ENCODE assay signal across 1 cellular context in genomic region chr10:47418321-47418720, GRCh38.
TF ChIP-seq lines count a peak whose summit lies in the region.

No MANE protein-coding gene starts in this region.

TF ChIP-seq in H1, 55 proteins besides CTCF, POLR2A, EP300 and RAD21 (continued from another document):
- no peak for TF ChIP-seq CHD2 (IDR thresholded peaks at IDR 0.05; ENCODE audit: low read length)
- TF ChIP-seq USF2 (IDR thresholded peaks at IDR 0.05; ENCODE audit: low read length), result no peak
- TF ChIP-seq SRF (IDR thresholded peaks at IDR 0.05; ENCODE audit: low read depth, low read length), result no peak
- no peak for TF ChIP-seq JUND (IDR thresholded peaks at IDR 0.05; ENCODE audit: low read length)
- TF ChIP-seq KDM5A (IDR thresholded peaks at IDR 0.05; ENCODE audit: low read length), result no peak
- TF ChIP-seq RBBP5 (IDR thresholded peaks at IDR 0.05; ENCODE audit: borderline replicate concordance, low read depth, low read length), result no peak
- TF ChIP-seq FOSL1 (IDR thresholded peaks at IDR 0.05; ENCODE audit: insufficient read depth, low read depth, low read length), result no peak
- TF ChIP-seq E2F6 (IDR thresholded peaks at IDR 0.05), result no peak
- no peak for TF ChIP-seq CBX5 (IDR thresholded peaks at IDR 0.05; ENCODE audit: low read depth, low read length)
- TF ChIP-seq NRF1 (IDR thresholded peaks at IDR 0.05; ENCODE audit: low read depth, low read length), result no peak
- no peak for TF ChIP-seq CBX8 (IDR thresholded peaks at IDR 0.05; ENCODE audit: borderline replicate concordance, low read depth, low read length)
- TF ChIP-seq TEAD4 (IDR thresholded peaks at IDR 0.05; ENCODE audit: low read depth, low read length), result no peak
- no peak for TF ChIP-seq SIN3A (conservative IDR thresholded peaks at IDR 0.05 in 1 of 2, IDR thresholded peaks at IDR 0.05 in 1 of 2; ENCODE audit: low read depth in 1 of 2, low read length in 2 of 2)
